8 cellular contexts compared by ENCODE assay signal in genomic region chr20:38445901-38446425, GRCh38. TPM values are rescaled to one million over a fixed set of nuclear protein-coding genes. Genes with fewer than 3 reads are reported as not detected.
A peak's percentile ranks its signal among the peaks of the same experiment; 100 is the strongest.
DNase-seq lines count a peak whose midpoint lies in the region; ATAC-seq and TF ChIP-seq lines count a peak whose summit lies in the region.

No MANE protein-coding gene starts in this region.

- CTCF ChIA-PET in BJ (lab: Yijun Ruan, JAX) = interaction anchor here (0.7 to 5.4 kb wide), 13 partner anchors 8 to 882 kb away, joined by 3 to 58 read pairs (median 5); partner anchors contain the start of genes RALGAPB and SNHG17

- no peaks in the 10 kb centered on the region for H3K9me3 ChIP-seq in KOPT-K1 (ENCODE audit: insufficient read depth, low read length, poor library complexity, severe bottlenecking)

- peaks cover 1% of the 10 kb centered on the region; the same call in 1 of the 2 replicates for H3K27me3 ChIP-seq in BJ (ENCODE audit: control insufficient read depth, insufficient read depth, low read length)

- H3K4me3 ChIP-seq in BJ (ENCODE audit: low read depth, low read length) = peak overlapping the region; percentile 79

- H3K27ac Mint-ChIP-seq in central memory CD8-positive, alpha-beta T cell (ENCODE audit: low read depth) = peak overlapping the region; percentile 84
- peak overlapping the region; percentile 62 to 76 (median 71) for H3K27ac Mint-ChIP-seq in nephron

- peaks cover 4% of the 10 kb centered on the region; the same call in 1 of the 2 replicates for H3K36me3 ChIP-seq in BJ (ENCODE audit: control insufficient read depth, insufficient read depth, low read length)
- peaks cover 28% of the 10 kb centered on the region for H3K36me3 ChIP-seq in KOPT-K1 (ENCODE audit: insufficient read depth, low read length)

- TF ChIP-seq CTCF in BJ (IDR thresholded peaks at IDR 0.05; ENCODE audit: insufficient read depth, low read depth, low read length) (no peak), nephron (IDR thresholded peaks at IDR 0.05; ENCODE audit: unreplicated experiment in 3 of 3) (no peak)

- POLR2A ChIA-PET in BJ (lab: Charles Lee) = interaction anchor here (1.5 kb wide), 1 partner anchor 11 kb away, joined by 8 read pairs; the partner anchor contains the start of gene SNHG17

- ATAC-seq in central memory CD8-positive, alpha-beta T cell (replicated peaks; ENCODE audit: extremely low read depth, poor library complexity, severe bottlenecking) = no peak
- no peak for ATAC-seq in GM21825 (IDR thresholded peaks at IDR 0.05; ENCODE audit: unreplicated experiment)

- peaks cover 23% of the 10 kb centered on the region for H3K4me1 Mint-ChIP-seq in central memory CD8-positive, alpha-beta T cell
- H3K4me1 Mint-ChIP-seq in nephron = peaks cover 17% of the 10 kb centered on the region

- peak overlapping the region; percentile 84 for H3K4me3 Mint-ChIP-seq in central memory CD8-positive, alpha-beta T cell
- H3K4me3 Mint-ChIP-seq in nephron = peak overlapping the region; percentile 89 to 92 (median 90)

- peak overlapping the region; percentile 91 for H3K27ac ChIP-seq in KOPT-K1 (ENCODE audit: low read depth, low read length, poor library complexity, severe bottlenecking)

- no peaks in the 10 kb centered on the region for H3K27me3 Mint-ChIP-seq in central memory CD8-positive, alpha-beta T cell
- peaks cover 4% of the 10 kb centered on the region for H3K27me3 Mint-ChIP-seq in nephron (ENCODE audit: low read depth)

- peaks cover 18% of the 10 kb centered on the region for H3K36me3 Mint-ChIP-seq in central memory CD8-positive, alpha-beta T cell (ENCODE audit: insufficient read depth)
- peaks cover 19% of the 10 kb centered on the region for H3K36me3 Mint-ChIP-seq in nephron (ENCODE audit: low read depth)

- DNase-seq in BJ (ENCODE audit: low read depth) (no peak), cortex of kidney (lab: John Stamatoyannopoulos, UW) (no peak), DMS 273 treated with DMSO at 0.1 percent for 48 hours (lab: John Stamatoyannopoulos, UW) (no peak), superior temporal gyrus (ENCODE audit: extremely low spot score) (no peak)
- DNase-seq in central memory CD8-positive, alpha-beta T cell (ENCODE audit: low spot score in 2 of 2) = no peak

- H3K9me3 Mint-ChIP-seq in central memory CD8-positive, alpha-beta T cell = no peaks in the 10 kb centered on the region
- H3K9me3 Mint-ChIP-seq in nephron = no peaks in the 10 kb centered on the region

RNA-seq across cellular contexts. Expression of gene SNHG17, which starts 10.8 kb away (rescaled TPM):
- 27.9 and 41.4 TPM in 2 replicates for polyA plus RNA-seq in BJ (2011; rRNA removed)
- polyA minus RNA-seq in BJ (2011; rRNA and poly(A)+ RNA removed) = 10.8 and 15.4 TPM in 2 replicates

RNA-seq across cellular contexts. Expression of gene RALGAPB, which starts 26.7 kb away (rescaled TPM):
- polyA plus RNA-seq in BJ (2011; rRNA removed) = 14.8 and 24.3 TPM in 2 replicates
- 21.2 and 24.3 TPM in 2 replicates for polyA minus RNA-seq in BJ (2011; rRNA and poly(A)+ RNA removed)
